ENCODE assay signal across 8 cellular contexts in genomic region chr19:13151605-13152355, GRCh38. TPM values are rescaled to one million over a fixed set of nuclear protein-coding genes. Genes with fewer than 3 reads are reported as not detected.
DNase-seq lines count a peak whose midpoint lies in the region; ATAC-seq and TF ChIP-seq lines count a peak whose summit lies in the region.

No MANE protein-coding gene starts in this region.

- no peaks in the 10 kb centered on the region for H3K9me3 ChIP-seq in heart right ventricle

- TF ChIP-seq CTCF in GM10266 (IDR thresholded peaks at IDR 0.05; ENCODE audit: control insufficient read depth, insufficient read depth, low read depth, missing control alignments) (no peak), heart right ventricle (IDR thresholded peaks at IDR 0.05) (peak in 2 of 9 donors; percentile 6 to 24), type B pancreatic cell (conservative IDR thresholded peaks at IDR 0.05) (no peak)

- ATAC-seq in HG02798 (IDR thresholded peaks at IDR 0.05; ENCODE audit: poor library complexity, unreplicated experiment) (peak; percentile 42), heart right ventricle (peak; percentile 67 to 82 (median 72))

- H3K4me3 ChIP-seq in heart right ventricle: peak overlapping the region; percentile 64 to 100 (median 92)

- H3K4me1 ChIP-seq in heart right ventricle: peaks cover 0 to 47% (median 38%) of the 10 kb centered on the region in 9 donors

- peak overlapping the region; percentile 91 to 100 (median 98) for H3K27ac ChIP-seq in heart right ventricle

- H3K9me3 Mint-ChIP-seq in T-helper 1 cell treated with Interleukin-12 subunit alpha and Interleukin-12 subunit beta and Interleukin-4 antibody, amounts not matched to agents 30 μg/mL and 1 μg/mL, for 36 hours: no peaks in the 10 kb centered on the region
- H3K9me3 Mint-ChIP-seq in type B pancreatic cell: no peaks in the 10 kb centered on the region

- intact Hi-C loops in heart right ventricle (cut with DNase I): loop anchor here in 7 of 10 donors (1.0 to 10.0 kb wide), 14 partner anchors 15 to 696 kb away; partner anchors contain the start of genes LYL1 (in 7 of the 7), TRMT1 (in 4 of the 7), JUNB (in 2 of the 7) and NACC1 (in 2 of the 7)
- intact Hi-C loops in posterior vena cava (cut with DNase I): loop anchor here in 1 of 2 donors (10.0 kb wide), 1 partner anchor 693 kb away; no protein-coding TSS in a partner anchor

- 0 to 1% methylated on average over 69 to 71 of the region's 71 CpGs for WGBS in heart right ventricle, 2 donors

- peak overlapping the region; percentile 100 for H3K27ac Mint-ChIP-seq in T-helper 1 cell treated with Interleukin-12 subunit alpha and Interleukin-12 subunit beta and Interleukin-4 antibody, amounts not matched to agents 30 μg/mL and 1 μg/mL, for 36 hours
- H3K27ac Mint-ChIP-seq in type B pancreatic cell: peak overlapping the region; percentile 100

- H3K4me1 Mint-ChIP-seq in T-helper 1 cell treated with Interleukin-12 subunit alpha and Interleukin-12 subunit beta and Interleukin-4 antibody, amounts not matched to agents 30 μg/mL and 1 μg/mL, for 36 hours (ENCODE audit: low read depth): peaks cover 44% of the 10 kb centered on the region
- H3K4me1 Mint-ChIP-seq in type B pancreatic cell (ENCODE audit: unreplicated experiment): peaks cover 21% of the 10 kb centered on the region

- H3K27me3 ChIP-seq in heart right ventricle: no peaks in the 10 kb centered on the region

- peaks cover 9% of the 10 kb centered on the region for H3K27me3 Mint-ChIP-seq in T-helper 1 cell treated with Interleukin-12 subunit alpha and Interleukin-12 subunit beta and Interleukin-4 antibody, amounts not matched to agents 30 μg/mL and 1 μg/mL, for 36 hours (ENCODE audit: low read depth)
- peaks cover 25% of the 10 kb centered on the region for H3K27me3 Mint-ChIP-seq in type B pancreatic cell

- H3K36me3 ChIP-seq in heart right ventricle: peaks cover 0 to 11% (median 0%) of the 10 kb centered on the region in 9 donors

- H3K36me3 Mint-ChIP-seq in T-helper 1 cell treated with Interleukin-12 subunit alpha and Interleukin-12 subunit beta and Interleukin-4 antibody, amounts not matched to agents 30 μg/mL and 1 μg/mL, for 36 hours (ENCODE audit: low read depth): peaks cover 27% of the 10 kb centered on the region
- H3K36me3 Mint-ChIP-seq in type B pancreatic cell: peaks cover 20% of the 10 kb centered on the region

- DNase-seq in GM10266 (ENCODE audit: extremely low spot score) (peak; percentile 97), NCI-H1694 treated with DMSO at 0.1 percent for 48 hours (lab: John Stamatoyannopoulos, UW) (peak; percentile 91), amniotic epithelial cell (ENCODE audit: low read depth) (peak; percentile 94), heart right ventricle (peak; percentile 97 to 98), posterior vena cava (ENCODE audit: low spot score) (peak; percentile 99), type B pancreatic cell (ENCODE audit: extremely low spot score, unreplicated experiment) (peak; percentile 98)

- H3K4me3 Mint-ChIP-seq in T-helper 1 cell treated with Interleukin-12 subunit alpha and Interleukin-12 subunit beta and Interleukin-4 antibody, amounts not matched to agents 30 μg/mL and 1 μg/mL, for 36 hours: peak overlapping the region; percentile 99
- H3K4me3 Mint-ChIP-seq in type B pancreatic cell: peak overlapping the region; percentile 99

RNA-seq across cellular contexts. Expression of gene IER2, which starts 1.6 kb away (rescaled TPM):
- total RNA-seq in heart right ventricle: 10 to 100 TPM; 19.2 to 54.6 (median 36.0) TPM
- polyA plus RNA-seq in heart right ventricle: 10 to 100 TPM; 29.5 to 42.8 TPM
- total RNA-seq in posterior vena cava: 100 to 1,000 TPM in 1 of 2 donors, 10 to 100 TPM in 1; 73.1 to 130 TPM
- 103 and 322 TPM in 2 replicates for total RNA-seq in type B pancreatic cell (ENCODE audit: low replicate concordance)

RNA-seq across cellular contexts. Expression of gene STX10, which starts 1.6 kb away (rescaled TPM):
- total RNA-seq in heart right ventricle: 10 to 100 TPM; 18.7 to 50.4 (median 25.4) TPM
- 10 to 100 TPM; 60.5 to 69.9 TPM for polyA plus RNA-seq in heart right ventricle
- 10 to 100 TPM; 31.4 to 39.0 TPM for total RNA-seq in posterior vena cava
- total RNA-seq in type B pancreatic cell (ENCODE audit: low replicate concordance): 45.2 and 46.8 TPM in 2 replicates

RNA-seq across cellular contexts. Expression of gene NACC1, which starts 33.7 kb away (rescaled TPM):
- total RNA-seq in heart right ventricle: 10 to 100 TPM; 31.1 to 58.0 (median 35.1) TPM
- polyA plus RNA-seq in heart right ventricle: 10 to 100 TPM; 23.9 to 25.0 TPM
- total RNA-seq in posterior vena cava: 10 to 100 TPM; 37.6 to 39.7 TPM
- total RNA-seq in type B pancreatic cell (ENCODE audit: low replicate concordance): 66.8 and 77.9 TPM in 2 replicates

RNA-seq across cellular contexts. Expression of gene TRMT1, which starts 35.2 kb away (rescaled TPM):
- total RNA-seq in heart right ventricle (10 to 100 TPM; 10.5 to 22.4 (median 14.2) TPM), posterior vena cava (10 to 100 TPM; 21.9 to 24.1 TPM), type B pancreatic cell (ENCODE audit: low replicate concordance) (48.1 and 69.7 TPM in 2 replicates)
- 10 to 100 TPM; 33.1 to 54.0 TPM for polyA plus RNA-seq in heart right ventricle

RNA-seq across cellular contexts. Expression of gene LYL1, which starts 49.1 kb away (rescaled TPM):
- 1 to 10 TPM; 3.4 to 9.9 (median 6.1) TPM for total RNA-seq in heart right ventricle
- 10 to 100 TPM; 11.5 to 13.0 TPM for polyA plus RNA-seq in heart right ventricle
- total RNA-seq in posterior vena cava: 10 to 100 TPM in 1 of 2 donors, 1 to 10 TPM in 1; 9.8 to 13.0 TPM
- total RNA-seq in type B pancreatic cell (ENCODE audit: low replicate concordance): 0.19 TPM in 1 of 2 replicates, not detected in the other

Comparison
In these comparisons a context has a peak if more than half of its experiments do, and no peak if none do; other contexts are left out.
1. Peak in every context shown above with its lines: DNase-seq, ATAC-seq, H3K4me3 ChIP-seq and H3K27ac ChIP-seq.